ENCODE assay signal across 19 cellular contexts in the genomic region with DNA sequence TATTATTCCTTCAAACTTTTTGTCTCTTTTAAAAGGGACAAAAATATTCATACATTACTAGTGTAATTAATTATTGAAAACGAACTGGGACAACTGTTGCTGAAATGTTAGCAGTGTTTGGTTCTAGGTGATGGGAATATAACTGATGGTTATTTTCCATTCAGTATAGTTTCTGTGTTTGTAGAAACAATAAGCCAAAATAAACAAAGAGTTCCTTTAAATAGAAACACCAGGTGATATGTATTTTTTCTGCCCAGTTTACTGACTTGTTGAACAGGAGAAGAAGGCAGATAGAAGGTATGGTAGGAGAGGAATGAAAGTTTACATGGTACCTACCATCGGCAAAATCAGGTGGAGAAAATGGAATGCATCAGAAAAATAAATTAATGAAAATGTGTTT.
"Had no signal": no experiment of that assay in that cellular context is flagged by ENCODE, and none has a peak within 500 bp of the region (broad histone marks: within the 10 kb centered on the region; RNA-seq: fewer than 3 reads in every experiment).

No MANE protein-coding gene starts in this region.

- DNase-seq: islet precursor cell; left ventricle myocardium inferior; mesendoderm; naive B cell; natural killer cell; nephron progenitor cell; occipital lobe; right lobe of liver; stimulated activated CD4-positive, alpha-beta T cell treated with anti-CD3 and anti-CD28 coated beads, Interleukin-1b, Interleukin-23, amount 100 ng/mL, for 48 hours; stimulated activated CD4-positive, alpha-beta T cell treated with anti-CD3 and anti-CD28 coated beads, Interleukin-2, amount 100 ng/mL, for 48 hours; stimulated activated CD4-positive, alpha-beta T cell treated with anti-CD3 and anti-CD28 coated beads, Interleukin-4, amount 100 ng/mL, for 4 hours; stimulated activated CD8-positive, alpha-beta memory T cell treated with anti-CD3 and anti-CD28 coated beads, Interleukin-4, amount 100 ng/mL, for 48 hours; stimulated activated naive B cell treated with anti-CD40 and anti-IgM and Interleukin-4, amounts not matched to agents 10 μg/mL and 1 μg/mL and 100 μg/mL, for 72 hours; stimulated activated naive CD8-positive, alpha-beta T cell treated with anti-CD3 and anti-CD28 coated beads, Interleukin-15, Interleukin-2, amounts not matched to agents 100 U/mL and 50 U/mL, for 24 hours; stomach; testis; thyroid gland; transverse colon; upper lobe of left lung had no signal
